In genomic region chr16:28538733-28539596, GRCh38 we compare ENCODE assay signal across 8 cellular contexts. TPM values are rescaled to one million over a fixed set of nuclear protein-coding genes. Genes with fewer than 3 reads are reported as not detected.
A peak's percentile ranks its signal among the peaks of the same experiment; 100 is the strongest.
DNase-seq lines count a peak whose midpoint lies in the region; ATAC-seq, FAIRE-seq and TF ChIP-seq lines count a peak whose summit lies in the region.

Gene NUPR1 (minus strand): TSS chr16:28538974. CDS start chr16:28538907, 67 bp downstream.

- TF ChIP-seq CTCF in K562 (IDR thresholded peaks at IDR 0.05 in 2 of 3, conservative IDR thresholded peaks at IDR 0.05 in 1 of 3; ENCODE audit: insufficient read depth in 2 of 3, low read depth in 1 of 3, low read length in 3 of 3), result no peak

- CTCF ChIA-PET in HEK293T (lab: Yijun Ruan, JAX), result no interaction called here
- CTCF ChIA-PET in K562 (lab: Yijun Ruan, JAX; ENCODE audit: low intra/inter-chr PET ratio), result no interaction called here

- peak within 1 kb of the TSS in 1 of 2 experiments; percentile 50; a peak in 1 of 4 replicates for H3K9ac ChIP-seq in K562 (ENCODE audit: insufficient read depth in 1 of 2, low read depth in 2 of 2, low read length in 2 of 2)

- H3K79me2 ChIP-seq in K562 (ENCODE audit: control insufficient read depth, insufficient read depth, low read length), result no peaks in the 10 kb centered on the region

- in situ Hi-C loops in K562 (cut with MboI), result loop anchor here (25.0 kb wide), 2 partner anchors 173 to 948 kb away; partner anchors contain the start of gene EIF3C

- H3K27me3 ChIP-seq in K562 (ENCODE audit: control insufficient read depth in 2 of 2, insufficient read depth in 2 of 2, low read length in 2 of 2) (no peaks in the 10 kb centered on the region; a peak in 1 of 5 replicates), small intestine (ENCODE audit: control insufficient read depth in 2 of 2, insufficient read depth in 2 of 2, low read length in 2 of 2) (no peaks in the 10 kb centered on the region)

- no peaks in the 10 kb centered on the region for H3K36me3 ChIP-seq in K562 (ENCODE audit: control insufficient read depth, insufficient read depth, low read length)
- H3K36me3 ChIP-seq in small intestine (ENCODE audit: control insufficient read depth in 2 of 2, insufficient read depth in 2 of 2, low read length in 2 of 2), result no peaks in the 10 kb centered on the region

- DNase-seq in HEK293T (ENCODE audit: extremely low spot score) (peak; percentile 23), K562 (ENCODE audit: extremely low read depth in 1 of 4, low spot score in 3 of 4) (no peak), inferior parietal cortex (ENCODE audit: extremely low spot score) (peak; percentile 50), small intestine (peak; percentile 19), NCI-H2081 treated with DMSO at 0.1 percent for 48 hours (lab: John Stamatoyannopoulos, UW) (no peak), NCI-H1105 treated with DMSO at 0.1 percent for 48 hours (lab: John Stamatoyannopoulos, UW) (no peak)
- DNase-seq in stimulated activated naive CD8-positive, alpha-beta T cell treated with anti-CD3 and anti-CD28 coated beads, Interleukin-15, Interleukin-2, amounts not matched to agents 100 U/mL and 50 U/mL, for 24 hours, result no peak

- H2AFZ ChIP-seq in K562 (ENCODE audit: low read depth, low read length), result peak within 1 kb of the TSS; percentile 62

- 47% methylated on average over 19 of the region's 22 CpGs for WGBS in K562 (ENCODE audit: insufficient coverage, low coverage, missing lambda C conversion rate)
- WGBS in small intestine, 3 donors, result 46 to 67% (median 65%) methylated on average over 18 to 22 of the region's 22 CpGs

- H3K4me1 ChIP-seq in K562 (replicated peaks in 1 of 2; ENCODE audit: control insufficient read depth in 2 of 2, insufficient read depth in 2 of 2, low read length in 2 of 2) (peaks cover 9 to 14% of the 10 kb centered on the region in 2 experiments; a peak in 4 of 5 replicates), small intestine (ENCODE audit: control insufficient read depth in 2 of 2, insufficient read depth in 1 of 2, low read depth in 1 of 2, low read length in 1 of 2) (no peaks in the 10 kb centered on the region)

- no peaks in the 10 kb centered on the region for H3K9me1 ChIP-seq in K562 (ENCODE audit: control insufficient read depth, insufficient read depth, low read length)

- ATAC-seq in K562 (peak; percentile 71), GM21717 (IDR thresholded peaks at IDR 0.05; ENCODE audit: unreplicated experiment) (no peak)
- no peak for ATAC-seq in stimulated activated naive CD8-positive, alpha-beta T cell treated with anti-CD3 and anti-CD28 coated beads, Interleukin-15, Interleukin-2, amounts not matched to agents 100 U/mL and 50 U/mL, for 24 hours

- H3K4me2 ChIP-seq in K562 (ENCODE audit: insufficient read depth, low read length), result peak within 1 kb of the TSS; percentile 3; the same call in 1 of the 2 replicates

- no peak for TF ChIP-seq RAD21 in K562 (CRISPR knock-in tag; conservative IDR thresholded peaks at IDR 0.05 in 1 of 2, IDR thresholded peaks at IDR 0.05 in 1 of 2)

- no peak within 1 kb of the TSS for H3K4me3 ChIP-seq in K562
- peak within 1 kb of the TSS in 1 of 2 donors; percentile 55 for H3K4me3 ChIP-seq in small intestine (ENCODE audit: low read depth in 1 of 2, low read length in 2 of 2)

- TF ChIP-seq POLR2A in K562 (conservative IDR thresholded peaks at IDR 0.05), result no peak

- BruUV-seq in K562 (replicated peaks; lab: Mats Ljungman, UMichigan), result no TSS peak

- H3K9me3 ChIP-seq in K562 (replicated peaks; ENCODE audit: control insufficient read depth, insufficient read depth, low read depth, low read length), result no peaks in the 10 kb centered on the region
- no peaks in the 10 kb centered on the region for H3K9me3 ChIP-seq in small intestine (ENCODE audit: control insufficient read depth, low read depth)

- no peak; the same call in 1 of the 2 replicates for TF ChIP-seq EP300 in K562 (IDR thresholded peaks at IDR 0.05; ENCODE audit: low read length)

- intact Hi-C loops in K562 (cut with micrococcal nuclease), result no loop called here

- no peak for FAIRE-seq in K562 (lab: Jason Lieb, UNC)
- no peak for FAIRE-seq in small intestine (lab: Jason Lieb, UNC)

- POLR2A ChIA-PET in HEK293T (lab: Yijun Ruan, JAX) (no interaction called here), K562 (lab: Yijun Ruan, JAX) (no interaction called here)

- H4K20me1 ChIP-seq in K562 (replicated peaks; ENCODE audit: control insufficient read depth, insufficient read depth, low read length), result no peaks in the 10 kb centered on the region

- H3K27ac ChIP-seq in K562 (ENCODE audit: extremely low read depth, low read depth, low read length), result no peak within 1 kb of the TSS
- H3K27ac ChIP-seq in small intestine (ENCODE audit: low read depth in 1 of 2, low read length in 1 of 2), result peak within 1 kb of the TSS in 1 of 2 donors; percentile 83

TF ChIP-seq in HEK293T, 16 proteins besides CTCF, POLR2A, EP300 and RAD21:
- TF ChIP-seq L3MBTL2 (conservative IDR thresholded peaks at IDR 0.05) (no peak), PKNOX1 (IDR thresholded peaks at IDR 0.05) (no peak), FOXK2 (IDR thresholded peaks at IDR 0.05) (no peak), TARDBP (IDR thresholded peaks at IDR 0.05) (no peak), FOXA1 (IDR thresholded peaks at IDR 0.05) (no peak), LEF1 (IDR thresholded peaks at IDR 0.05; ENCODE audit: borderline replicate concordance) (no peak), ELF4 (IDR thresholded peaks at IDR 0.05) (no peak)

TF ChIP-seq in K562, 482 proteins besides CTCF, POLR2A, EP300 and RAD21 (continues in another document):
- no peak for TF ChIP-seq HMGN3 (IDR thresholded peaks at IDR 0.05; ENCODE audit: borderline replicate concordance, extremely low read depth, insufficient read length, low read depth, low read length)
- 0 out of 2 replicates have a peak, but pooled peaks have one; percentile 18 for TF ChIP-seq ELF4 (CRISPR knock-in tag; IDR thresholded peaks at IDR 0.05)
- TF ChIP-seq ZBTB8A (IDR thresholded peaks at IDR 0.05; ENCODE audit: partially characterized antibody), result no peak
- TF ChIP-seq ETV1 (tag; conservative IDR thresholded peaks at IDR 0.05; ENCODE audit: low read depth), result 0 out of 2 replicates have a peak, but pooled peaks have one; percentile 6
- 0 out of 2 replicates have a peak, but pooled peaks have one; percentile 41 for TF ChIP-seq IRF9 (tag; IDR thresholded peaks at IDR 0.05)
- peak in 1 of 2 experiments; percentile 66; a peak in 1 of 4 replicates for TF ChIP-seq SRF (CRISPR knock-in tag; IDR thresholded peaks at IDR 0.05)
- no peak for TF ChIP-seq HOMEZ (CRISPR knock-in tag; IDR thresholded peaks at IDR 0.05)
- no peak for TF ChIP-seq SP2 (IDR thresholded peaks at IDR 0.05; ENCODE audit: extremely low read depth, low read depth, low read length, poor library complexity, severe bottlenecking)
- no peak for TF ChIP-seq KAT7 (CRISPR knock-in tag; IDR thresholded peaks at IDR 0.05; ENCODE audit: borderline replicate concordance)
- TF ChIP-seq MTA3 (IDR thresholded peaks at IDR 0.05; ENCODE audit: borderline replicate concordance), result no peak
- TF ChIP-seq ZNF197 (CRISPR knock-in tag; IDR thresholded peaks at IDR 0.05; ENCODE audit: low read depth), result peak; percentile 48; the same call in 1 of the 2 replicates
- no peak for TF ChIP-seq SLC30A9 (CRISPR knock-in tag; IDR thresholded peaks at IDR 0.05)

RNA-seq across cellular contexts. Expression of gene NUPR1, which starts in this region (rescaled TPM):
- 0.07 TPM in 1 of 2 replicates, not detected in the other for total RNA-seq in K562 (2011; cell fraction: chromatin; rRNA removed; ENCODE audit: low replicate concordance)
- under 0.01 TPM in 2 replicates for total RNA-seq in K562 (2011; cell fraction: nucleolus; rRNA removed)
- total RNA-seq in K562 (2011; cell fraction: nucleoplasm; rRNA removed), result 0.15 TPM in 1 of 2 replicates, not detected in the other
- total RNA-seq in K562 (2014; rRNA removed), result 0.27 and 0.86 TPM in 2 replicates
- 0.07 TPM in 1 of 2 replicates, not detected in the other for total RNA-seq in K562 (2014; rRNA removed; fragmentation: Illumina TruSeq; extraction: Trizol)
- 0.40 and 0.64 TPM in 2 replicates for total RNA-seq in K562 (2015; rRNA removed; fragmentation: Illumina TruSeq; extraction: Trizol)
- total RNA-seq in K562 (2021), result 0.56 and 1.5 TPM in 2 replicates
- polyA plus RNA-seq in K562 (2011; rRNA removed), result 0.11 and 0.34 TPM in 2 replicates
- 0.03 and 0.06 TPM in 2 replicates for polyA plus RNA-seq in K562 (2011; cell fraction: cytosol; rRNA removed)
- not detected in 2 replicates for polyA plus RNA-seq in K562 (2011; cell fraction: nucleus; rRNA removed)
- 0.39 and 35.5 TPM in 2 replicates for polyA plus RNA-seq in K562 (2012)
- polyA plus RNA-seq in K562 (2014; fragmentation: Illumina TruSeq; extraction: Trizol), result 0.08 and 1.00 TPM in 2 replicates
- under 1 TPM; 0.08 to 0.21 TPM for polyA plus RNA-seq in K562 (2014; fragmentation: Nextera tagmentation; extraction: Ambion mirVana)
- polyA plus RNA-seq in K562 (2014; rRNA removed), result 0.09 and 0.34 TPM in 2 replicates
- polyA minus RNA-seq in K562 (2011; rRNA and poly(A)+ RNA removed), result 0.03 TPM in 1 of 2 replicates, not detected in the other
- polyA minus RNA-seq in K562 (2011; cell fraction: cytosol; rRNA and poly(A)+ RNA removed), result not detected in 2 replicates
- not detected in 2 replicates for polyA minus RNA-seq in K562 (2011; cell fraction: nucleus; rRNA and poly(A)+ RNA removed)
- polyA plus RNA-seq in small intestine, result 100 to 1,000 TPM in 1 of 3 donors, 10 to 100 TPM in 1, 1 to 10 TPM in 1; 3.1 to 104 (median 19.5) TPM

Comparison
In these comparisons a context has a peak if more than half of its experiments do, and no peak if none do; other contexts are left out.
1. DNase-seq: peak in HEK293T (single experiment), inferior parietal cortex (single experiment) and small intestine (single experiment); none in K562 (0 of 4), stimulated activated naive CD8-positive, alpha-beta T cell treated with anti-CD3 and anti-CD28 coated beads, Interleukin-15, Interleukin-2, amounts not matched to agents 100 U/mL and 50 U/mL, for 24 hours (single experiment), NCI-H2081 treated with DMSO at 0.1 percent for 48 hours (single experiment) and NCI-H1105 treated with DMSO at 0.1 percent for 48 hours (single experiment).